In genomic region chr4:39365931-39366771, GRCh38 we compare ENCODE assay signal across 8 cellular contexts. TPM values are rescaled to one million over a fixed set of nuclear protein-coding genes. Genes with fewer than 3 reads are reported as not detected.
A peak's percentile ranks its signal among the peaks of the same experiment; 100 is the strongest.
DNase-seq lines count a peak whose midpoint lies in the region; ATAC-seq and TF ChIP-seq lines count a peak whose summit lies in the region.

Gene RFC1, minus strand, starts transcription at chr4:39366362. Its CDS starts 121 bp downstream, at chr4:39366241.

- TF ChIP-seq CTCF in CD8-positive, alpha-beta T cell (IDR thresholded peaks at IDR 0.05) = no peak
- TF ChIP-seq CTCF in OCI-LY7 (conservative IDR thresholded peaks at IDR 0.05; ENCODE audit: low read length) (no peak), epithelial cell of esophagus (IDR thresholded peaks at IDR 0.05; ENCODE audit: insufficient read depth, low read depth, low read length, missing control alignments) (no peak)

- H3K36me3 ChIP-seq in CD8-positive, alpha-beta T cell (ENCODE audit: insufficient read depth, low read length) = no peaks in the 10 kb centered on the region
- H3K36me3 ChIP-seq in HUES6 (ENCODE audit: control insufficient read depth, insufficient read depth, low read length) = no peaks in the 10 kb centered on the region
- H3K36me3 ChIP-seq in OCI-LY7 (ENCODE audit: insufficient read depth, low read length) = peaks cover 19% of the 10 kb centered on the region

- H3K27me3 ChIP-seq in CD8-positive, alpha-beta T cell (ENCODE audit: insufficient read depth, low read length) = no peaks in the 10 kb centered on the region
- peaks cover 8% of the 10 kb centered on the region for H3K27me3 ChIP-seq in HUES6 (ENCODE audit: control insufficient read depth, insufficient read depth, low read length)
- H3K27me3 ChIP-seq in mononuclear cell (ENCODE audit: insufficient read depth, low read length) = no peaks in the 10 kb centered on the region

- CTCF ChIA-PET in CD8-positive, alpha-beta T cell (lab: Charles Lee) = no interaction called here
- CTCF ChIA-PET in OCI-LY7 (lab: Charles Lee; ENCODE audit: unreplicated experiment) = no interaction called here

- H3K27ac ChIP-seq in CD8-positive, alpha-beta T cell (ENCODE audit: low read depth, low read length) = peak within 1 kb of the TSS; percentile 81
- H3K27ac ChIP-seq in HUES6 (ENCODE audit: low read depth, low read length) (peak within 1 kb of the TSS; percentile 96), OCI-LY7 (ENCODE audit: low read depth, low read length, poor library complexity, severe bottlenecking) (peak within 1 kb of the TSS; percentile 79)

- no peaks in the 10 kb centered on the region for H3K9me2 ChIP-seq in OCI-LY7 (ENCODE audit: insufficient read depth, low read length)

- H2AFZ ChIP-seq in OCI-LY7 (ENCODE audit: low read length) = peak within 1 kb of the TSS; percentile 68

- peaks cover 4% of the 10 kb centered on the region for H3K36me3 Mint-ChIP-seq in CD8-positive, alpha-beta T cell

- no peaks in the 10 kb centered on the region for H3K9me3 Mint-ChIP-seq in CD8-positive, alpha-beta T cell

- peak; percentile 97 for ATAC-seq in CD8-positive, alpha-beta T cell
- ATAC-seq in GM19468 (IDR thresholded peaks at IDR 0.05; ENCODE audit: extremely low read depth, unreplicated experiment) = peak; percentile 27

- peaks cover 50% of the 10 kb centered on the region for H3K79me2 ChIP-seq in OCI-LY7 (ENCODE audit: insufficient read depth, low read depth, low read length)

- peaks cover 14% of the 10 kb centered on the region; the same call in 1 of the 2 replicates for H4K20me1 ChIP-seq in OCI-LY7 (ENCODE audit: insufficient read depth, low read length)

- no peaks in the 10 kb centered on the region for H3K27me3 Mint-ChIP-seq in CD8-positive, alpha-beta T cell (ENCODE audit: low read depth)

- peaks cover 18% of the 10 kb centered on the region for H3K4me1 ChIP-seq in CD8-positive, alpha-beta T cell (ENCODE audit: insufficient read depth, low read length)
- H3K4me1 ChIP-seq in HUES6 (ENCODE audit: control insufficient read depth, insufficient read depth, low read length) = no peaks in the 10 kb centered on the region
- H3K4me1 ChIP-seq in OCI-LY7 (ENCODE audit: insufficient read depth, low read length, poor library complexity, severe bottlenecking) = peaks cover 40% of the 10 kb centered on the region
- peaks cover 31% of the 10 kb centered on the region for H3K4me1 ChIP-seq in mononuclear cell (ENCODE audit: insufficient read depth, low read length)

- no peaks in the 10 kb centered on the region for H3K9me3 ChIP-seq in CD8-positive, alpha-beta T cell (ENCODE audit: low read length)
- H3K9me3 ChIP-seq in HUES6 (ENCODE audit: control insufficient read depth, insufficient read depth, low read depth, low read length) (peaks cover 7% of the 10 kb centered on the region; the same call in 1 of the 2 replicates), OCI-LY7 (ENCODE audit: low read length) (peaks cover 8% of the 10 kb centered on the region; the same call in 1 of the 2 replicates), mononuclear cell (ENCODE audit: low read depth, low read length) (no peaks in the 10 kb centered on the region)

- H3K4me2 ChIP-seq in OCI-LY7 (ENCODE audit: low read length) = peak within 1 kb of the TSS; percentile 97

- no TSS peak for BruUV-seq in OCI-LY7 (replicated peaks; lab: Mats Ljungman, UMichigan)

- H3K27ac Mint-ChIP-seq in CD8-positive, alpha-beta T cell = peak within 1 kb of the TSS; percentile 94

- H3K9ac ChIP-seq in HUES6 (ENCODE audit: low read length) = peak within 1 kb of the TSS; percentile 94

- H3K4me1 Mint-ChIP-seq in CD8-positive, alpha-beta T cell (ENCODE audit: low read depth) = peaks cover 35% of the 10 kb centered on the region

- DNase-seq in CD8-positive, alpha-beta T cell = peak; percentile 86 to 96 (median 94)
- peak; percentile 95 for DNase-seq in OCI-LY7 (ENCODE audit: low spot score)
- DNase-seq in activated T-cell treated with anti-CD3 and anti-CD28 coated beads for 1 hour (ENCODE audit: low read depth) = peak; percentile 93
- DNase-seq in epithelial cell of esophagus (ENCODE audit: low read depth) = peak; percentile 96
- peak; percentile 82 to 94 for DNase-seq in stimulated activated CD8-positive, alpha-beta memory T cell treated with anti-CD3 and anti-CD28 coated beads, Interleukin-2, amount 100 ng/mL, for 48 hours (ENCODE audit: low read depth in 2 of 2)

- intact Hi-C loops in CD8-positive, alpha-beta T cell (cut with DNase I, micrococcal nuclease) = loop anchor here (1.0 to 10.0 kb wide), 8 partner anchors 13 to 321 kb away; partner anchors contain the start of genes UGDH (in 2 of the 2), WDR19 (in 2 of the 2), RPL9 (in 1 of the 2) and SMIM14 (in 1 of the 2)
- intact Hi-C loops in OCI-LY7 (cut with micrococcal nuclease; ENCODE audit: unreplicated experiment) = loop anchor here (5.0 kb wide), 1 partner anchor 334 kb away; the partner anchor contains the start of gene TMEM156

- POLR2A ChIA-PET in CD8-positive, alpha-beta T cell (lab: Charles Lee) = interaction anchor here (1.0 to 2.3 kb wide), 7 partner anchors 9 to 331 kb away, joined by 4 to 12 read pairs (median 5); partner anchors contain the start of genes LIAS, RPL9, UBE2K and UGDH
- POLR2A ChIA-PET in OCI-LY7 (lab: Charles Lee) = interaction anchor here (0.6 to 1.7 kb wide), 9 partner anchors 9 to 433 kb away, joined by 3 to 6 read pairs (median 4); no protein-coding TSS in a partner anchor

- H3K4me3 ChIP-seq in CD8-positive, alpha-beta T cell (ENCODE audit: low read depth, low read length) = peak within 1 kb of the TSS; percentile 92
- H3K4me3 ChIP-seq in HUES6 (ENCODE audit: low read depth, low read length) (peak within 1 kb of the TSS; percentile 71), OCI-LY7 (ENCODE audit: low read depth, low read length, poor library complexity, severe bottlenecking) (peak within 1 kb of the TSS; percentile 86), epithelial cell of esophagus (ENCODE audit: low read length) (peak within 1 kb of the TSS; percentile 94), mononuclear cell (ENCODE audit: low read length) (peak within 1 kb of the TSS; percentile 81)

- peak within 1 kb of the TSS; percentile 93 for H3K4me3 Mint-ChIP-seq in CD8-positive, alpha-beta T cell

RNA-seq across cellular contexts. Expression of gene RFC1, which starts in this region (rescaled TPM):
- 10 to 100 TPM; 82.2 to 89.8 TPM for total RNA-seq in CD8-positive, alpha-beta T cell
- total RNA-seq in OCI-LY7 (2014; rRNA removed; shearing (Covaris generic)) = 72.7 and 91.0 TPM in 2 replicates
- total RNA-seq in OCI-LY7 (2022) (129 and 135 TPM in 2 replicates), mononuclear cell (71.2 TPM)

Comparison
In these comparisons a context has a peak if more than half of its experiments do, and no peak if none do; other contexts are left out.
1. Peak in every context shown above with its lines: DNase-seq, ATAC-seq, H3K4me3 ChIP-seq and H3K27ac ChIP-seq.